Comparison of ENCODE assay signal across 3 cellular contexts in genomic region chr13:84702174-84702573, GRCh38.
"Had no signal": no experiment of that assay in that cellular context is flagged by ENCODE, and none has a peak within 500 bp of the region (broad histone marks: within the 10 kb centered on the region; RNA-seq: fewer than 3 reads in every experiment).

No MANE protein-coding gene starts in this region.

- DNase-seq: GDM1, GF-D8 had no signal

- ATAC-seq: GM12878 had no signal
